ENCODE assay signal across 8 cellular contexts in the genomic region with DNA sequence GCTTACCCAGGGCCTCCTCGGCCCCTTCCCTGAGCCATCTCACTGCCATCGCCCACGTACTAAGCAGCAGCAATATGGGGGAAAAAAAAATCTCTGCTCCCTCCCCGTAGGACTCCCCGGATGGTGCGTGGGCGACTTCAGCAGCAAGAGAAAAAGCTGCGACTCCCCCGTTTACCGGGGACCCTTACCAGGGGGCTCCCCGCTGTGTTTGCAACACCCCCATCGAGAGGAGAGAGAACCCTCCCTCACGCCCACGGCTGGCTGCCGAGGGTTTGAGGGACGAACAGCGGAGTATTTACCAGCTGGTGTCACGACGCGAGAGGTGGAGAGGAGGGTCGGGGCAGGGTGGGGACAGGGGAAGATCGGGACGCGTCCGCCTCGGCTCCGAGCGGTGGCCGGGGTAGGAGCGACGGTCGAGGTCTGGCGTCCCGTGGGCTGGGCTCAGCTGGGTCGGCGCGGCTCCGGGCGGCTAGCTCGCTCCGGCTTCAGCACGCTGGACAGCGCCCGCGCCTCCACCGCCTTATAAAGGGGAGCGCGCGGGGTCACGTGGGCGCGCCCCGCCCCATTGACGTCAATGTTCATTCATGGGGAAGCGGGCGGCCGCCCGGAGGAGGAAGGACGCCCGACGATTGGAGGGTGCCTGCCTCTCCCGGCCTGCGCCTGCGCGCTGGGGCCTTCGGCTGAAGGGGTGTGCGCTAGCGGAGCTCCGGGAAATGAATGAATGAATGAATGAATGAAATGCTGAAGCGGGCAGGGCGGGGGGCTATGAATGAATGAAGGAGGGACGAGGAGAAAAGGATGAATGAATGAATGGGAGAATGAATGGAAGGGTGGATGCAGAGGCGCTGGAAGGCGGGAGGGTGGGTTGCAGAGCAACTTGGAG. TPM values are rescaled to one million over a fixed set of nuclear protein-coding genes. Genes with fewer than 3 reads are reported as not detected.
DNase-seq lines count a peak whose midpoint lies in the region; ATAC-seq, FAIRE-seq and TF ChIP-seq lines count a peak whose summit lies in the region.

Gene VGF (minus strand): TSS at position 495 of the 883 bp plus-strand sequence. CDS start 726 bp downstream, outside the sequence.

- H3K9me3 ChIP-seq in keratinocyte (ENCODE audit: control insufficient read depth, low read depth, low read length), result no peaks in the 10 kb centered on the region

- no peaks in the 10 kb centered on the region for H3K79me2 ChIP-seq in keratinocyte (ENCODE audit: control insufficient read depth, insufficient read depth, low read length)

- peak within 1 kb of the TSS; percentile 91 for H3K4me2 ChIP-seq in keratinocyte (ENCODE audit: control insufficient read depth, extremely low read depth, insufficient read depth, low read depth, low read length)

- DNase-seq in NCI-H446 (lab: John Stamatoyannopoulos, UW), result peak; percentile 91 to 94
- peak; percentile 78 for DNase-seq in activated CD4-positive, CD25-positive, alpha-beta regulatory T cell treated with anti-CD3 and anti-CD28 coated beads, Interleukin-2, amount 50 U/mL, for 16 hours (ENCODE audit: low read depth, low spot score)
- peak in 60 of 61 donors; percentile 5 to 94 (median 82) for DNase-seq in caudate nucleus (lab: John Stamatoyannopoulos, UW)
- no peak for DNase-seq in keratinocyte (ENCODE audit: low read depth, low spot score)
- peak; percentile 81 to 82 for DNase-seq in stimulated activated CD4-positive, alpha-beta T cell treated with anti-CD3 and anti-CD28 coated beads, Interleukin-1b, Interleukin-23, amount 100 ng/mL, for 1 hour (ENCODE audit: low read depth in 2 of 2)

- H3K9ac ChIP-seq in keratinocyte (ENCODE audit: control insufficient read depth, extremely low read depth, insufficient read depth, low read length), result no peak within 1 kb of the TSS

- peaks cover 5 to 15% of the 10 kb centered on the region in 2 experiments for H3K36me3 ChIP-seq in keratinocyte (ENCODE audit: control insufficient read depth in 2 of 2, extremely low read depth in 1 of 2, insufficient read depth in 2 of 2, low read length in 2 of 2)

- dilution Hi-C loops in keratinocyte (cut with MboI; ENCODE audit: extremely low pct_ligation_motif_present, low sequenced_read_pairs), result no loop called here

- peaks cover 34% of the 10 kb centered on the region for H3K4me1 ChIP-seq in keratinocyte (ENCODE audit: control insufficient read depth, extremely low read depth, insufficient read depth, low read length)

- peak within 1 kb of the TSS; percentile 8 for H3K27ac ChIP-seq in caudate nucleus (ENCODE audit: low read depth, low read length)
- no peak within 1 kb of the TSS for H3K27ac ChIP-seq in keratinocyte (ENCODE audit: control insufficient read depth, insufficient read depth, low read length)

- no peak for TF ChIP-seq CTCF in keratinocyte (optimal IDR thresholded peaks at IDR 0.05 in 1 of 3, IDR thresholded peaks at IDR 0.05 in 1 of 3, conservative IDR thresholded peaks at IDR 0.05 in 1 of 3; ENCODE audit: extremely low read depth in 1 of 3, insufficient read depth in 2 of 3, low read length in 3 of 3)

- H4K20me1 ChIP-seq in keratinocyte (ENCODE audit: control insufficient read depth, extremely low read depth, insufficient read depth, low read length), result peaks cover 3% of the 10 kb centered on the region

- peak within 1 kb of the TSS; percentile 37 for H2AFZ ChIP-seq in keratinocyte (ENCODE audit: control insufficient read depth, low read length)

- peaks cover 55% of the 10 kb centered on the region for H3K27me3 ChIP-seq in keratinocyte (ENCODE audit: control insufficient read depth, extremely low read depth, insufficient read depth, low read length)

- ATAC-seq in GM18873 (IDR thresholded peaks at IDR 0.05; ENCODE audit: low FRiP score, unreplicated experiment), result peak; percentile 72
- peak; percentile 64 for ATAC-seq in HG03342 (IDR thresholded peaks at IDR 0.05; ENCODE audit: unreplicated experiment)

- H3K9me1 ChIP-seq in keratinocyte (ENCODE audit: control insufficient read depth, extremely low read depth, insufficient read depth, low read length), result no peaks in the 10 kb centered on the region

- FAIRE-seq in A204.1 (lab: Jason Lieb, UNC) (peak; percentile 81), keratinocyte (lab: Jason Lieb, UNC) (no peak)

- peak within 1 kb of the TSS; percentile 34 to 64 (median 62) for H3K4me3 ChIP-seq in keratinocyte (ENCODE audit: control insufficient read depth in 2 of 3, extremely low read depth in 1 of 3, insufficient read depth in 2 of 3, low read depth in 1 of 3, low read length in 3 of 3)

RNA-seq across cellular contexts. Expression of gene VGF, which starts in this region (rescaled TPM):
- polyA plus RNA-seq in keratinocyte, result 0.04 to 0.06 TPM in 2 of 3 replicates, not detected in the other
- 0.16 TPM for polyA plus RNA-seq in keratinocyte (2011; ENCODE audit: low read depth)
- 0.12 TPM in 1 of 2 replicates, not detected in the other for polyA plus RNA-seq in keratinocyte (2011; cell fraction: cytosol; rRNA removed)
- 0.13 TPM in 1 of 2 replicates, not detected in the other for polyA plus RNA-seq in keratinocyte (2011; cell fraction: nucleus; rRNA removed)
- 0.15 and 0.55 TPM in 2 replicates for polyA plus RNA-seq in keratinocyte (2012; ENCODE audit: low replicate concordance)
- polyA minus RNA-seq in keratinocyte, result not detected in 3 replicates
- polyA minus RNA-seq in keratinocyte (2011; cell fraction: cytosol; rRNA and poly(A)+ RNA removed), result not detected
- not detected in 2 replicates for polyA minus RNA-seq in keratinocyte (2011; cell fraction: nucleus; rRNA and poly(A)+ RNA removed)
